1 cellular context compared by ENCODE assay signal in genomic region chr10:63133056-63133786, GRCh38.
TF ChIP-seq lines count a peak whose summit lies in the region.

TSS of gene NRBF2 (plus strand) at chr10:63133328. CDS start at chr10:63133471, 143 bp downstream.

TF ChIP-seq in HepG2, 621 proteins besides CTCF, POLR2A, EP300 and RAD21 (continued from another document and continues in another):
- TF ChIP-seq, protein P1, sequence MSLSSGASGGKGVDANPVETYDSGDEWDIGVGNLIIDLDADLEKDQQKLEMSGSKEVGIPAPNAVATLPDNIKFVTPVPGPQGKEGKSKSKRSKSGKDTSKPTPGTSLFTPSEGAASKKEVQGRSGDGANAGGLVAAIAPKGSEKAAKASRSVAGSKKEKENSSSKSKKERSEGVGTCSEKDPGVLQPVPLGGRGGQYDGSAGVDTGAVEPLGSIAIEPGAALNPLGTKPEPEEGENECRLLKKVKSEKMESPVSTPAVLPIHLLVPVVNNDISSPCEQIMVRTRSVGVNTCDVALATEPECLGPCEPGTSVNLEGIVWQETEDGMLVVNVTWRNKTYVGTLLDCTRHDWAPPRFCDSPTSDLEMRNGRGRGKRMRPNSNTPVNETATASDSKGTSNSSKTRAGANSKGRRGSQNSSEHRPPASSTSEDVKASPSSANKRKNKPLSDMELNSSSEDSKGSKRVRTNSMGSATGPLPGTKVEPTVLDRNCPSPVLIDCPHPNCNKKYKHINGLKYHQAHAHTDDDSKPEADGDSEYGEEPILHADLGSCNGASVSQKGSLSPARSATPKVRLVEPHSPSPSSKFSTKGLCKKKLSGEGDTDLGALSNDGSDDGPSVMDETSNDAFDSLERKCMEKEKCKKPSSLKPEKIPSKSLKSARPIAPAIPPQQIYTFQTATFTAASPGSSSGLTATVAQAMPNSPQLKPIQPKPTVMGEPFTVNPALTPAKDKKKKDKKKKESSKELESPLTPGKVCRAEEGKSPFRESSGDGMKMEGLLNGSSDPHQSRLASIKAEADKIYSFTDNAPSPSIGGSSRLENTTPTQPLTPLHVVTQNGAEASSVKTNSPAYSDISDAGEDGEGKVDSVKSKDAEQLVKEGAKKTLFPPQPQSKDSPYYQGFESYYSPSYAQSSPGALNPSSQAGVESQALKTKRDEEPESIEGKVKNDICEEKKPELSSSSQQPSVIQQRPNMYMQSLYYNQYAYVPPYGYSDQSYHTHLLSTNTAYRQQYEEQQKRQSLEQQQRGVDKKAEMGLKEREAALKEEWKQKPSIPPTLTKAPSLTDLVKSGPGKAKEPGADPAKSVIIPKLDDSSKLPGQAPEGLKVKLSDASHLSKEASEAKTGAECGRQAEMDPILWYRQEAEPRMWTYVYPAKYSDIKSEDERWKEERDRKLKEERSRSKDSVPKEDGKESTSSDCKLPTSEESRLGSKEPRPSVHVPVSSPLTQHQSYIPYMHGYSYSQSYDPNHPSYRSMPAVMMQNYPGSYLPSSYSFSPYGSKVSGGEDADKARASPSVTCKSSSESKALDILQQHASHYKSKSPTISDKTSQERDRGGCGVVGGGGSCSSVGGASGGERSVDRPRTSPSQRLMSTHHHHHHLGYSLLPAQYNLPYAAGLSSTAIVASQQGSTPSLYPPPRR (CRISPR knock-in tag; IDR thresholded peaks at IDR 0.05; ENCODE audit: borderline replicate concordance), result no peak; the same call in 1 of the 2 replicates
- TF ChIP-seq, protein P2, sequence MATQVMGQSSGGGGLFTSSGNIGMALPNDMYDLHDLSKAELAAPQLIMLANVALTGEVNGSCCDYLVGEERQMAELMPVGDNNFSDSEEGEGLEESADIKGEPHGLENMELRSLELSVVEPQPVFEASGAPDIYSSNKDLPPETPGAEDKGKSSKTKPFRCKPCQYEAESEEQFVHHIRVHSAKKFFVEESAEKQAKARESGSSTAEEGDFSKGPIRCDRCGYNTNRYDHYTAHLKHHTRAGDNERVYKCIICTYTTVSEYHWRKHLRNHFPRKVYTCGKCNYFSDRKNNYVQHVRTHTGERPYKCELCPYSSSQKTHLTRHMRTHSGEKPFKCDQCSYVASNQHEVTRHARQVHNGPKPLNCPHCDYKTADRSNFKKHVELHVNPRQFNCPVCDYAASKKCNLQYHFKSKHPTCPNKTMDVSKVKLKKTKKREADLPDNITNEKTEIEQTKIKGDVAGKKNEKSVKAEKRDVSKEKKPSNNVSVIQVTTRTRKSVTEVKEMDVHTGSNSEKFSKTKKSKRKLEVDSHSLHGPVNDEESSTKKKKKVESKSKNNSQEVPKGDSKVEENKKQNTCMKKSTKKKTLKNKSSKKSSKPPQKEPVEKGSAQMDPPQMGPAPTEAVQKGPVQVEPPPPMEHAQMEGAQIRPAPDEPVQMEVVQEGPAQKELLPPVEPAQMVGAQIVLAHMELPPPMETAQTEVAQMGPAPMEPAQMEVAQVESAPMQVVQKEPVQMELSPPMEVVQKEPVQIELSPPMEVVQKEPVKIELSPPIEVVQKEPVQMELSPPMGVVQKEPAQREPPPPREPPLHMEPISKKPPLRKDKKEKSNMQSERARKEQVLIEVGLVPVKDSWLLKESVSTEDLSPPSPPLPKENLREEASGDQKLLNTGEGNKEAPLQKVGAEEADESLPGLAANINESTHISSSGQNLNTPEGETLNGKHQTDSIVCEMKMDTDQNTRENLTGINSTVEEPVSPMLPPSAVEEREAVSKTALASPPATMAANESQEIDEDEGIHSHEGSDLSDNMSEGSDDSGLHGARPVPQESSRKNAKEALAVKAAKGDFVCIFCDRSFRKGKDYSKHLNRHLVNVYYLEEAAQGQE (IDR thresholded peaks at IDR 0.05; ENCODE audit: borderline replicate concordance in 1 of 2, low read depth in 1 of 2, low read length in 2 of 2), result no peak; a peak in 1 of 4 replicates
- TF ChIP-seq, protein P3, sequence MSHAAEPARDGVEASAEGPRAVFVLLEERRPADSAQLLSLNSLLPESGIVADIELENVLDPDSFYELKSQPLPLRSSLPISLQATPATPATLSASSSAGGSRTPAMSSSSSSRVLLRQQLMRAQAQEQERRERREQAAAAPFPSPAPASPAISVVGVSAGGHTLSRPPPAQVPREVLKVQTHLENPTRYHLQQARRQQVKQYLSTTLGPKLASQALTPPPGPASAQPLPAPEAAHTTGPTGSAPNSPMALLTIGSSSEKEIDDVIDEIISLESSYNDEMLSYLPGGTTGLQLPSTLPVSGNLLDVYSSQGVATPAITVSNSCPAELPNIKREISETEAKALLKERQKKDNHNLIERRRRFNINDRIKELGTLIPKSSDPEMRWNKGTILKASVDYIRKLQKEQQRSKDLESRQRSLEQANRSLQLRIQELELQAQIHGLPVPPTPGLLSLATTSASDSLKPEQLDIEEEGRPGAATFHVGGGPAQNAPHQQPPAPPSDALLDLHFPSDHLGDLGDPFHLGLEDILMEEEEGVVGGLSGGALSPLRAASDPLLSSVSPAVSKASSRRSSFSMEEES (CRISPR knock-in tag; IDR thresholded peaks at IDR 0.05), result peak; percentile 87
- TF ChIP-seq REXO4 (CRISPR knock-in tag; IDR thresholded peaks at IDR 0.05; ENCODE audit: borderline replicate concordance), result no peak
- TF ChIP-seq, protein P4, sequence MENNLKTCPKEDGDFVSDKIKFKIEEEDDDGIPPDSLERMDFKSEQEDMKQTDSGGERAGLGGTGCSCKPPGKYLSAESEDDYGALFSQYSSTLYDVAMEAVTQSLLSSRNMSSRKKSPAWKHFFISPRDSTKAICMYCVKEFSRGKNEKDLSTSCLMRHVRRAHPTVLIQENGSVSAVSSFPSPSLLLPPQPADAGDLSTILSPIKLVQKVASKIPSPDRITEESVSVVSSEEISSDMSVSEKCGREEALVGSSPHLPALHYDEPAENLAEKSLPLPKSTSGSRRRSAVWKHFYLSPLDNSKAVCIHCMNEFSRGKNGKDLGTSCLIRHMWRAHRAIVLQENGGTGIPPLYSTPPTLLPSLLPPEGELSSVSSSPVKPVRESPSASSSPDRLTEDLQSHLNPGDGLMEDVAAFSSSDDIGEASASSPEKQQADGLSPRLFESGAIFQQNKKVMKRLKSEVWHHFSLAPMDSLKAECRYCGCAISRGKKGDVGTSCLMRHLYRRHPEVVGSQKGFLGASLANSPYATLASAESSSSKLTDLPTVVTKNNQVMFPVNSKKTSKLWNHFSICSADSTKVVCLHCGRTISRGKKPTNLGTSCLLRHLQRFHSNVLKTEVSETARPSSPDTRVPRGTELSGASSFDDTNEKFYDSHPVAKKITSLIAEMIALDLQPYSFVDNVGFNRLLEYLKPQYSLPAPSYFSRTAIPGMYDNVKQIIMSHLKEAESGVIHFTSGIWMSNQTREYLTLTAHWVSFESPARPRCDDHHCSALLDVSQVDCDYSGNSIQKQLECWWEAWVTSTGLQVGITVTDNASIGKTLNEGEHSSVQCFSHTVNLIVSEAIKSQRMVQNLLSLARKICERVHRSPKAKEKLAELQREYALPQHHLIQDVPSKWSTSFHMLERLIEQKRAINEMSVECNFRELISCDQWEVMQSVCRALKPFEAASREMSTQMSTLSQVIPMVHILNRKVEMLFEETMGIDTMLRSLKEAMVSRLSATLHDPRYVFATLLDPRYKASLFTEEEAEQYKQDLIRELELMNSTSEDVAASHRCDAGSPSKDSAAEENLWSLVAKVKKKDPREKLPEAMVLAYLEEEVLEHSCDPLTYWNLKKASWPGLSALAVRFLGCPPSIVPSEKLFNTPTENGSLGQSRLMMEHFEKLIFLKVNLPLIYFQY (CRISPR knock-in tag; IDR thresholded peaks at IDR 0.05; ENCODE audit: borderline replicate concordance), result no peak
- TF ChIP-seq ZHX2 (IDR thresholded peaks at IDR 0.05; ENCODE audit: low read depth), result peak; percentile 86
- TF ChIP-seq ZHX2 (CRISPR knock-in tag; IDR thresholded peaks at IDR 0.05; ENCODE audit: borderline replicate concordance), result no peak
- TF ChIP-seq AHR (CRISPR knock-in tag; IDR thresholded peaks at IDR 0.05), result 0 out of 2 replicates have a peak, but pooled peaks have one; percentile 29
- TF ChIP-seq TEAD2 (CRISPR knock-in tag; IDR thresholded peaks at IDR 0.05), result no peak
- TF ChIP-seq PHF21A (CRISPR knock-in tag; IDR thresholded peaks at IDR 0.05), result peak; percentile 51
- TF ChIP-seq ZBTB42 (CRISPR knock-in tag; IDR thresholded peaks at IDR 0.05), result 0 out of 2 replicates have a peak, but pooled peaks have one; percentile 63
- 0 out of 2 replicates have a peak, but pooled peaks have one; percentile 30 for TF ChIP-seq ZNF292 (CRISPR knock-in tag; IDR thresholded peaks at IDR 0.05; ENCODE audit: borderline replicate concordance, low read depth)
- TF ChIP-seq GLI4 (CRISPR knock-in tag; IDR thresholded peaks at IDR 0.05; ENCODE audit: borderline replicate concordance), result peak; percentile 27; the same call in 1 of the 2 replicates
- TF ChIP-seq, protein P5, sequence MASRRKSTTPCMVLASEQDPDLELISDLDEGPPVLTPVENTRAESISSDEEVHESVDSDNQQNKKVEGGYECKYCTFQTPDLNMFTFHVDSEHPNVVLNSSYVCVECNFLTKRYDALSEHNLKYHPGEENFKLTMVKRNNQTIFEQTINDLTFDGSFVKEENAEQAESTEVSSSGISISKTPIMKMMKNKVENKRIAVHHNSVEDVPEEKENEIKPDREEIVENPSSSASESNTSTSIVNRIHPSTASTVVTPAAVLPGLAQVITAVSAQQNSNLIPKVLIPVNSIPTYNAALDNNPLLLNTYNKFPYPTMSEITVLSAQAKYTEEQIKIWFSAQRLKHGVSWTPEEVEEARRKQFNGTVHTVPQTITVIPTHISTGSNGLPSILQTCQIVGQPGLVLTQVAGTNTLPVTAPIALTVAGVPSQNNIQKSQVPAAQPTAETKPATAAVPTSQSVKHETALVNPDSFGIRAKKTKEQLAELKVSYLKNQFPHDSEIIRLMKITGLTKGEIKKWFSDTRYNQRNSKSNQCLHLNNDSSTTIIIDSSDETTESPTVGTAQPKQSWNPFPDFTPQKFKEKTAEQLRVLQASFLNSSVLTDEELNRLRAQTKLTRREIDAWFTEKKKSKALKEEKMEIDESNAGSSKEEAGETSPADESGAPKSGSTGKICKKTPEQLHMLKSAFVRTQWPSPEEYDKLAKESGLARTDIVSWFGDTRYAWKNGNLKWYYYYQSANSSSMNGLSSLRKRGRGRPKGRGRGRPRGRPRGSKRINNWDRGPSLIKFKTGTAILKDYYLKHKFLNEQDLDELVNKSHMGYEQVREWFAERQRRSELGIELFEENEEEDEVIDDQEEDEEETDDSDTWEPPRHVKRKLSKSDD (CRISPR knock-in tag; IDR thresholded peaks at IDR 0.05; ENCODE audit: low read depth), result peak; percentile 72; the same call in 1 of the 2 replicates
- TF ChIP-seq HDAC1 (CRISPR knock-in tag; IDR thresholded peaks at IDR 0.05), result peak; percentile 86
- 0 out of 2 replicates have a peak, but pooled peaks have one; percentile 24 for TF ChIP-seq ELF1 (CRISPR knock-in tag; IDR thresholded peaks at IDR 0.05)
- TF ChIP-seq ASH2L (IDR thresholded peaks at IDR 0.05; ENCODE audit: insufficient read length, low read depth, low read length), result peak; percentile 86
- peak; percentile 76 for TF ChIP-seq FOXA3 (CRISPR knock-in tag; IDR thresholded peaks at IDR 0.05)
- TF ChIP-seq JUND (CRISPR knock-in tag; IDR thresholded peaks at IDR 0.05), result no peak
- TF ChIP-seq AGO2 (optimal IDR thresholded peaks at IDR 0.05; ENCODE audit: low read depth, low read length), result peak; percentile 87
- TF ChIP-seq PCBP2 (optimal IDR thresholded peaks at IDR 0.05; ENCODE audit: low read depth, low read length, poor library complexity, severe bottlenecking), result no peak
- TF ChIP-seq ETV5 (CRISPR knock-in tag; IDR thresholded peaks at IDR 0.05; ENCODE audit: borderline replicate concordance), result no peak
